ENCODE assay signal across 9 cellular contexts in genomic region chr15:95929232-95929846, GRCh38.
A peak's percentile ranks its signal among the peaks of the same experiment; 100 is the strongest.
DNase-seq lines count a peak whose midpoint lies in the region; ATAC-seq and TF ChIP-seq lines count a peak whose summit lies in the region.
"Had no signal": no experiment of that assay in that cellular context is flagged by ENCODE, and none has a peak within 500 bp of the region (broad histone marks: within the 10 kb centered on the region; RNA-seq: fewer than 3 reads in every experiment).

No MANE protein-coding gene starts in this region.

- no peaks in the 10 kb centered on the region for H3F3A ChIP-seq in neural progenitor cell (ENCODE audit: low read depth)

- H3K27ac ChIP-seq in neural progenitor cell, result no peak overlapping the region

- DNase-seq in NCI-H2107 treated with DMSO at 0.1 percent for 48 hours (lab: John Stamatoyannopoulos, UW; ENCODE audit: unreplicated experiment) (peak; percentile 57), NCI-H2107 (lab: John Stamatoyannopoulos, UW) (no peak), OCI-M2 (lab: John Stamatoyannopoulos, UW; ENCODE audit: unreplicated experiment) (peak; percentile 47), neural progenitor cell (ENCODE audit: low spot score) (no peak), globus pallidus (ENCODE audit: low spot score) (no peak), Calu3 (no peak)
- DNase-seq: amygdala had no signal

- no TSS peak for BruUV-seq in Calu3 (replicated peaks; lab: Mats Ljungman, UMichigan)

- H3K9me3 ChIP-seq in neural progenitor cell (ENCODE audit: low read depth), result no peaks in the 10 kb centered on the region

- no peaks in the 10 kb centered on the region for H4K20me1 ChIP-seq in neural progenitor cell (ENCODE audit: low read depth)

- H3K9ac ChIP-seq in neural progenitor cell, result no peak overlapping the region

- no peaks in the 10 kb centered on the region for H3K36me3 ChIP-seq in neural progenitor cell

- H3K36me3 Mint-ChIP-seq in neural progenitor cell, result peaks cover 6% of the 10 kb centered on the region
- H3K36me3 Mint-ChIP-seq in Calu3 (ENCODE audit: insufficient read depth, unreplicated experiment), result no peaks in the 10 kb centered on the region

- peaks cover 10% of the 10 kb centered on the region for H3K27me3 Mint-ChIP-seq in neural progenitor cell (ENCODE audit: insufficient read depth, low read depth)
- H3K27me3 Mint-ChIP-seq in Calu3 (ENCODE audit: unreplicated experiment), result no peaks in the 10 kb centered on the region

- H3K4me1 Mint-ChIP-seq in neural progenitor cell, result peaks cover 16% of the 10 kb centered on the region
- no peaks in the 10 kb centered on the region for H3K4me1 Mint-ChIP-seq in Calu3 (ENCODE audit: low read depth, unreplicated experiment)

- H3K4me1 ChIP-seq in neural progenitor cell, result peaks cover 13% of the 10 kb centered on the region

- H3K27me3 ChIP-seq in neural progenitor cell, result no peaks in the 10 kb centered on the region

- H3K27ac Mint-ChIP-seq in neural progenitor cell (peak overlapping the region; percentile 86), Calu3 (ENCODE audit: unreplicated experiment) (no peak overlapping the region)

- H3K4me2 ChIP-seq in neural progenitor cell, result peak overlapping the region; percentile 29

- no peak for TF ChIP-seq CTCF in neural progenitor cell (IDR thresholded peaks at IDR 0.05)
- no peak for TF ChIP-seq CTCF in Calu3 (IDR thresholded peaks at IDR 0.05; ENCODE audit: unreplicated experiment)

- no peak overlapping the region for H3K4me3 ChIP-seq in neural progenitor cell

- H3K4me3 Mint-ChIP-seq in neural progenitor cell (no peak overlapping the region), Calu3 (ENCODE audit: low read depth, unreplicated experiment) (no peak overlapping the region)

- CTCF ChIA-PET in Calu3 (lab: Charles Lee), result no interaction called here

- H3K9me3 Mint-ChIP-seq in neural progenitor cell (peaks cover 12% of the 10 kb centered on the region), Calu3 (ENCODE audit: low read depth, unreplicated experiment) (peaks cover 2% of the 10 kb centered on the region)

- H2AFZ ChIP-seq in neural progenitor cell (replicated peaks), result peak overlapping the region; percentile 88

- peak; percentile 57 for ATAC-seq in HG03045 (IDR thresholded peaks at IDR 0.05; ENCODE audit: unreplicated experiment)
- ATAC-seq in GM21360 (IDR thresholded peaks at IDR 0.05; ENCODE audit: unreplicated experiment), result no peak

- H3K79me2 ChIP-seq in neural progenitor cell (ENCODE audit: low read depth), result no peaks in the 10 kb centered on the region

- intact Hi-C loops in Calu3 (cut with micrococcal nuclease; ENCODE audit: unreplicated experiment), result loop anchor here (10.0 kb wide), 2 partner anchors 245 to 335 kb away; no protein-coding TSS in a partner anchor

Comparison
In these comparisons a context has a peak if more than half of its experiments do, and no peak if none do; other contexts are left out.
1. DNase-seq: peak in NCI-H2107 treated with DMSO at 0.1 percent for 48 hours (single experiment) and OCI-M2 (single experiment); none in NCI-H2107 (single experiment), neural progenitor cell (single experiment), globus pallidus (single experiment) and Calu3 (single experiment).